19 cellular contexts compared by ENCODE assay signal in genomic region chr1:223513309-223513708, GRCh38.
DNase-seq lines count a peak whose midpoint lies in the region; ATAC-seq and TF ChIP-seq lines count a peak whose summit lies in the region.
"Had no signal": no experiment of that assay in that cellular context is flagged by ENCODE, and none has a peak within 500 bp of the region (broad histone marks: within the 10 kb centered on the region; RNA-seq: fewer than 3 reads in every experiment).

No MANE protein-coding gene starts in this region.

- peaks cover 2% of the 10 kb centered on the region for H3K27me3 Mint-ChIP-seq in CD8-positive, alpha-beta T cell (ENCODE audit: low read depth)

- no peak for TF ChIP-seq POLR2A in stomach (IDR thresholded peaks at IDR 0.05)

- CTCF ChIA-PET in CD8-positive, alpha-beta T cell (lab: Charles Lee): no interaction called here

- 20 to 39% (median 32%) methylated on average over 4 of the region's 4 CpGs for WGBS in stomach, 5 donors

- no peaks in the 10 kb centered on the region for H3K36me3 ChIP-seq in stomach
- H3K36me3 ChIP-seq in CD8-positive, alpha-beta T cell (ENCODE audit: insufficient read depth, low read length): no peaks in the 10 kb centered on the region

- no peak for TF ChIP-seq CTCF in stomach (IDR thresholded peaks at IDR 0.05)
- TF ChIP-seq CTCF in CD8-positive, alpha-beta T cell (IDR thresholded peaks at IDR 0.05): no peak

- H3K9me3 Mint-ChIP-seq in CD8-positive, alpha-beta T cell: peaks cover 6% of the 10 kb centered on the region

- no peak overlapping the region for H3K27ac ChIP-seq in stomach
- no peak overlapping the region for H3K27ac ChIP-seq in CD8-positive, alpha-beta T cell (ENCODE audit: low read depth, low read length)
- H3K27ac ChIP-seq: 22Rv1 had no signal

- H3K27me3 ChIP-seq in stomach: peaks cover 0 to 10% (median 0%) of the 10 kb centered on the region in 3 donors
- H3K27me3 ChIP-seq in CD8-positive, alpha-beta T cell (ENCODE audit: insufficient read depth, low read length): no peaks in the 10 kb centered on the region

- TF ChIP-seq EP300 in stomach (IDR thresholded peaks at IDR 0.05): no peak

- H3K36me3 Mint-ChIP-seq in CD8-positive, alpha-beta T cell: no peaks in the 10 kb centered on the region

- H3K4me3 Mint-ChIP-seq in CD8-positive, alpha-beta T cell: no peak overlapping the region
- H3K4me3 Mint-ChIP-seq: GM23338, HFFc6 had no signal

- intact Hi-C loops in stomach (cut with DNase I; ENCODE audit: low total_unique reads): no loop called here
- intact Hi-C loops in Right ventricle myocardium inferior (cut with DNase I): no loop called here
- intact Hi-C loops in CD8-positive, alpha-beta T cell (cut with DNase I, micrococcal nuclease): no loop called here

- peaks cover 0 to 8% (median 0%) of the 10 kb centered on the region in 4 donors for H3K4me1 ChIP-seq in stomach
- H3K4me1 ChIP-seq in CD8-positive, alpha-beta T cell (ENCODE audit: insufficient read depth, low read length): peaks cover 32% of the 10 kb centered on the region

- H3K9me3 ChIP-seq in stomach: no peaks in the 10 kb centered on the region
- H3K9me3 ChIP-seq in CD8-positive, alpha-beta T cell (ENCODE audit: low read length): no peaks in the 10 kb centered on the region

- peaks cover 15% of the 10 kb centered on the region for H3K4me1 Mint-ChIP-seq in CD8-positive, alpha-beta T cell (ENCODE audit: low read depth)

- DNase-seq in DMS53 (lab: John Stamatoyannopoulos, UW) (peak; percentile 28), DMS53 treated with DMSO at 0.1 percent for 48 hours (lab: John Stamatoyannopoulos, UW; ENCODE audit: unreplicated experiment) (no peak), NCI-H1105 treated with DMSO at 0.1 percent for 48 hours (lab: John Stamatoyannopoulos, UW) (peak; percentile 55), NCI-H510A treated with DMSO at 0.1 percent for 48 hours (lab: John Stamatoyannopoulos, UW) (peak; percentile 79), stomach (peak; percentile 51), Right ventricle myocardium inferior (ENCODE audit: missing footprints) (no peak), activated gamma-delta T cell (lab: John Stamatoyannopoulos, UW) (no peak)
- no peak for DNase-seq in CD8-positive, alpha-beta T cell
- DNase-seq: DND-41, GF-D8, HFFc6, KG1, NCI-H1436, NCI-H2171, NCI-H524, PC-3, T1000 had no signal

- ATAC-seq in Right ventricle myocardium inferior: no peak
- no peak for ATAC-seq in CD8-positive, alpha-beta T cell
- ATAC-seq: GM23338, PC-3 had no signal

- POLR2A ChIA-PET in CD8-positive, alpha-beta T cell (lab: Charles Lee): no interaction called here

- H3K4me3 ChIP-seq in stomach: no peak overlapping the region
- no peak overlapping the region for H3K4me3 ChIP-seq in CD8-positive, alpha-beta T cell (ENCODE audit: low read depth, low read length)
- H3K4me3 ChIP-seq: GM23338 had no signal

- no peak overlapping the region for H3K27ac Mint-ChIP-seq in CD8-positive, alpha-beta T cell
- H3K27ac Mint-ChIP-seq: GM23338, HFFc6 had no signal

Comparison
In these comparisons a context has a peak if more than half of its experiments do, and no peak if none do; other contexts are left out.
1. DNase-seq: peak in DMS53 (single experiment), NCI-H1105 treated with DMSO at 0.1 percent for 48 hours (single experiment), NCI-H510A treated with DMSO at 0.1 percent for 48 hours (single experiment) and stomach (single experiment); none in DMS53 treated with DMSO at 0.1 percent for 48 hours (single experiment), Right ventricle myocardium inferior (single experiment), CD8-positive, alpha-beta T cell (0 of 7) and activated gamma-delta T cell (single experiment).